ENCODE assay signal across 1 cellular context in the genomic region with DNA sequence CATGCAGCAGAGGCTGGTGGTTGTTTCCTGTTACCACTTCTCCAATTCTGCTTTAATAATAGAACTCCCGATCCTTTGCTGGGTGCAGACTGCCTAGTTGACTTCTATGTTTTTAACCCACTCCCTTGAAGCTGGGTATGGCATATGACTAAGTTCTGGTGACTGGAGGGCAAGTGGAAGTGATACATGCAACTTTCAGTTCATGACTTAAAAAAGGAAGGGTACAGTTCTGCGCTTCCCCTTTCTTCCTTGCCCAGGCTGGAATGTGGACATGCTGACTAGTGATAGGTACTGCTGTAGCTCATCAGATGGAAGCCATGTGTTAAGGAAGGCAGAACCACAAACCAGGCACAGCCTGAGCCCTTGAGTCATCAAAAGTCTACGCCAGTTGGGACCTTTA.
A peak's percentile ranks its signal among the peaks of the same experiment; 100 is the strongest.
TF ChIP-seq lines count a peak whose summit lies in the region.

No MANE protein-coding gene starts in this region.

TF ChIP-seq in GM12878, 131 proteins besides CTCF, POLR2A, EP300 and RAD21 (continued from another document):
- TF ChIP-seq, protein P1, sequence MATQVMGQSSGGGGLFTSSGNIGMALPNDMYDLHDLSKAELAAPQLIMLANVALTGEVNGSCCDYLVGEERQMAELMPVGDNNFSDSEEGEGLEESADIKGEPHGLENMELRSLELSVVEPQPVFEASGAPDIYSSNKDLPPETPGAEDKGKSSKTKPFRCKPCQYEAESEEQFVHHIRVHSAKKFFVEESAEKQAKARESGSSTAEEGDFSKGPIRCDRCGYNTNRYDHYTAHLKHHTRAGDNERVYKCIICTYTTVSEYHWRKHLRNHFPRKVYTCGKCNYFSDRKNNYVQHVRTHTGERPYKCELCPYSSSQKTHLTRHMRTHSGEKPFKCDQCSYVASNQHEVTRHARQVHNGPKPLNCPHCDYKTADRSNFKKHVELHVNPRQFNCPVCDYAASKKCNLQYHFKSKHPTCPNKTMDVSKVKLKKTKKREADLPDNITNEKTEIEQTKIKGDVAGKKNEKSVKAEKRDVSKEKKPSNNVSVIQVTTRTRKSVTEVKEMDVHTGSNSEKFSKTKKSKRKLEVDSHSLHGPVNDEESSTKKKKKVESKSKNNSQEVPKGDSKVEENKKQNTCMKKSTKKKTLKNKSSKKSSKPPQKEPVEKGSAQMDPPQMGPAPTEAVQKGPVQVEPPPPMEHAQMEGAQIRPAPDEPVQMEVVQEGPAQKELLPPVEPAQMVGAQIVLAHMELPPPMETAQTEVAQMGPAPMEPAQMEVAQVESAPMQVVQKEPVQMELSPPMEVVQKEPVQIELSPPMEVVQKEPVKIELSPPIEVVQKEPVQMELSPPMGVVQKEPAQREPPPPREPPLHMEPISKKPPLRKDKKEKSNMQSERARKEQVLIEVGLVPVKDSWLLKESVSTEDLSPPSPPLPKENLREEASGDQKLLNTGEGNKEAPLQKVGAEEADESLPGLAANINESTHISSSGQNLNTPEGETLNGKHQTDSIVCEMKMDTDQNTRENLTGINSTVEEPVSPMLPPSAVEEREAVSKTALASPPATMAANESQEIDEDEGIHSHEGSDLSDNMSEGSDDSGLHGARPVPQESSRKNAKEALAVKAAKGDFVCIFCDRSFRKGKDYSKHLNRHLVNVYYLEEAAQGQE (IDR thresholded peaks at IDR 0.05; ENCODE audit: low read depth, low read length): no peak
- TF ChIP-seq, protein P2, sequence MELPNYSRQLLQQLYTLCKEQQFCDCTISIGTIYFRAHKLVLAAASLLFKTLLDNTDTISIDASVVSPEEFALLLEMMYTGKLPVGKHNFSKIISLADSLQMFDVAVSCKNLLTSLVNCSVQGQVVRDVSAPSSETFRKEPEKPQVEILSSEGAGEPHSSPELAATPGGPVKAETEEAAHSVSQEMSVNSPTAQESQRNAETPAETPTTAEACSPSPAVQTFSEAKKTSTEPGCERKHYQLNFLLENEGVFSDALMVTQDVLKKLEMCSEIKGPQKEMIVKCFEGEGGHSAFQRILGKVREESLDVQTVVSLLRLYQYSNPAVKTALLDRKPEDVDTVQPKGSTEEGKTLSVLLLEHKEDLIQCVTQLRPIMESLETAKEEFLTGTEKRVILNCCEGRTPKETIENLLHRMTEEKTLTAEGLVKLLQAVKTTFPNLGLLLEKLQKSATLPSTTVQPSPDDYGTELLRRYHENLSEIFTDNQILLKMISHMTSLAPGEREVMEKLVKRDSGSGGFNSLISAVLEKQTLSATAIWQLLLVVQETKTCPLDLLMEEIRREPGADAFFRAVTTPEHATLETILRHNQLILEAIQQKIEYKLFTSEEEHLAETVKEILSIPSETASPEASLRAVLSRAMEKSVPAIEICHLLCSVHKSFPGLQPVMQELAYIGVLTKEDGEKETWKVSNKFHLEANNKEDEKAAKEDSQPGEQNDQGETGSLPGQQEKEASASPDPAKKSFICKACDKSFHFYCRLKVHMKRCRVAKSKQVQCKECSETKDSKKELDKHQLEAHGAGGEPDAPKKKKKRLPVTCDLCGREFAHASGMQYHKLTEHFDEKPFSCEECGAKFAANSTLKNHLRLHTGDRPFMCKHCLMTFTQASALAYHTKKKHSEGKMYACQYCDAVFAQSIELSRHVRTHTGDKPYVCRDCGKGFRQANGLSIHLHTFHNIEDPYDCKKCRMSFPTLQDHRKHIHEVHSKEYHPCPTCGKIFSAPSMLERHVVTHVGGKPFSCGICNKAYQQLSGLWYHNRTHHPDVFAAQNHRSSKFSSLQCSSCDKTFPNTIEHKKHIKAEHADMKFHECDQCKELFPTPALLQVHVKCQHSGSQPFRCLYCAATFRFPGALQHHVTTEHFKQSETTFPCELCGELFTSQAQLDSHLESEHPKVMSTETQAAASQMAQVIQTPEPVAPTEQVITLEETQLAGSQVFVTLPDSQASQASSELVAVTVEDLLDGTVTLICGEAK (IDR thresholded peaks at IDR 0.05; ENCODE audit: borderline replicate concordance): no peak
- TF ChIP-seq SREBF1 (IDR thresholded peaks at IDR 0.05; ENCODE audit: low read length): no peak
- no peak for TF ChIP-seq HDAC2 (IDR thresholded peaks at IDR 0.05)
- peak; percentile 32 to 39; a peak in 2 of 4 replicates for TF ChIP-seq IKZF2 (IDR thresholded peaks at IDR 0.05)
- 0 out of 2 replicates have a peak, but pooled peaks have one; percentile 13 for TF ChIP-seq IRF4 (IDR thresholded peaks at IDR 0.05; ENCODE audit: low read depth, low read length)
- TF ChIP-seq SPI1 (IDR thresholded peaks at IDR 0.05; ENCODE audit: borderline replicate concordance, insufficient read depth, low read depth, low read length): peak; percentile 81
- TF ChIP-seq, protein P3, sequence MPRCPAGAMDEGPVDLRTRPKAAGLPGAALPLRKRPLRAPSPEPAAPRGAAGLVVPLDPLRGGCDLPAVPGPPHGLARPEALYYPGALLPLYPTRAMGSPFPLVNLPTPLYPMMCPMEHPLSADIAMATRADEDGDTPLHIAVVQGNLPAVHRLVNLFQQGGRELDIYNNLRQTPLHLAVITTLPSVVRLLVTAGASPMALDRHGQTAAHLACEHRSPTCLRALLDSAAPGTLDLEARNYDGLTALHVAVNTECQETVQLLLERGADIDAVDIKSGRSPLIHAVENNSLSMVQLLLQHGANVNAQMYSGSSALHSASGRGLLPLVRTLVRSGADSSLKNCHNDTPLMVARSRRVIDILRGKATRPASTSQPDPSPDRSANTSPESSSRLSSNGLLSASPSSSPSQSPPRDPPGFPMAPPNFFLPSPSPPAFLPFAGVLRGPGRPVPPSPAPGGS (IDR thresholded peaks at IDR 0.05; ENCODE audit: borderline replicate concordance, insufficient read depth, low read depth, low read length, poor library complexity, severe bottlenecking): no peak
- no peak for TF ChIP-seq NR2F1 (conservative IDR thresholded peaks at IDR 0.05)
- TF ChIP-seq, protein P4, sequence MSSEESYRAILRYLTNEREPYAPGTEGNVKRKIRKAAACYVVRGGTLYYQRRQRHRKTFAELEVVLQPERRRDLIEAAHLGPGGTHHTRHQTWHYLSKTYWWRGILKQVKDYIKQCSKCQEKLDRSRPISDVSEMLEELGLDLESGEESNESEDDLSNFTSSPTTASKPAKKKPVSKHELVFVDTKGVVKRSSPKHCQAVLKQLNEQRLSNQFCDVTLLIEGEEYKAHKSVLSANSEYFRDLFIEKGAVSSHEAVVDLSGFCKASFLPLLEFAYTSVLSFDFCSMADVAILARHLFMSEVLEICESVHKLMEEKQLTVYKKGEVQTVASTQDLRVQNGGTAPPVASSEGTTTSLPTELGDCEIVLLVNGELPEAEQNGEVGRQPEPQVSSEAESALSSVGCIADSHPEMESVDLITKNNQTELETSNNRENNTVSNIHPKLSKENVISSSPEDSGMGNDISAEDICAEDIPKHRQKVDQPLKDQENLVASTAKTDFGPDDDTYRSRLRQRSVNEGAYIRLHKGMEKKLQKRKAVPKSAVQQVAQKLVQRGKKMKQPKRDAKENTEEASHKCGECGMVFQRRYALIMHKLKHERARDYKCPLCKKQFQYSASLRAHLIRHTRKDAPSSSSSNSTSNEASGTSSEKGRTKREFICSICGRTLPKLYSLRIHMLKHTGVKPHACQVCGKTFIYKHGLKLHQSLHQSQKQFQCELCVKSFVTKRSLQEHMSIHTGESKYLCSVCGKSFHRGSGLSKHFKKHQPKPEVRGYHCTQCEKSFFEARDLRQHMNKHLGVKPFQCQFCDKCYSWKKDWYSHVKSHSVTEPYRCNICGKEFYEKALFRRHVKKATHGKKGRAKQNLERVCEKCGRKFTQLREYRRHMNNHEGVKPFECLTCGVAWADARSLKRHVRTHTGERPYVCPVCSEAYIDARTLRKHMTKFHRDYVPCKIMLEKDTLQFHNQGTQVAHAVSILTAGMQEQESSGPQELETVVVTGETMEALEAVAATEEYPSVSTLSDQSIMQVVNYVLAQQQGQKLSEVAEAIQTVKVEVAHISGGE (CRISPR knock-in tag; IDR thresholded peaks at IDR 0.05): no peak
- TF ChIP-seq HDAC6 (IDR thresholded peaks at IDR 0.05; ENCODE audit: unreplicated experiment): no peak
- no peak for TF ChIP-seq ESRRA (IDR thresholded peaks at IDR 0.05; ENCODE audit: low read length)
- no peak for TF ChIP-seq IRF3 (IDR thresholded peaks at IDR 0.05)
